Comparison of ENCODE assay signal across 30 cellular contexts in the genomic region with DNA sequence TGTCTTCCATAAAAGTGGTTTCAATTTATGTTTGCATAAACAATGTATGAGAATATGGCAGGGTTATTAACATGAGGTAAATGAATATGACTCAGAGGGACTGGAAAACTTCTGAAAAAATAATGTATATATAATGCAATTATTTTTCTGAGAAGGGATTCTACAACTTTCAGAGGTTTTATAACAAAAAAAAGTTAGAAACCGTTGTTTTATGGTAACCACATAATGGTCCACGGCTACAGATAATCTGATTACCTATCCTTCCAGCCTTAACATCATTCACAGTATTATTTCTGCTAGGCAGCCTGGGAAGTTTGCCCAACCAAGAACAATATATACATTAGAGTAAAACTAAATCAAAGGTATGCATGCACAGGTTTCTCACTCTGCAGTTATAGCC.
"Had no signal": no experiment of that assay in that cellular context is flagged by ENCODE, and none has a peak within 500 bp of the region (broad histone marks: within the 10 kb centered on the region; RNA-seq: fewer than 3 reads in every experiment).

No MANE protein-coding gene starts in this region.

- H3K36me3 ChIP-seq: adrenal gland, esophagus muscularis mucosa, gastrocnemius medialis, heart left ventricle had no signal

- H3K4me3 ChIP-seq: adrenal gland, body of pancreas, esophagus muscularis mucosa, gastrocnemius medialis, heart left ventricle had no signal

- H3K9me3 ChIP-seq: adrenal gland, body of pancreas, esophagus muscularis mucosa, gastrocnemius medialis, heart left ventricle had no signal

- H3K27ac ChIP-seq: adrenal gland, body of pancreas, esophagus muscularis mucosa, foreskin keratinocyte, gastrocnemius medialis, heart left ventricle had no signal

- ATAC-seq: activated CD4-positive, alpha-beta T cell treated with anti-CD3 and anti-CD28 coated beads for 36 hours; activated CD8-positive, alpha-beta memory T cell treated with anti-CD3 and anti-CD28 coated beads, Interleukin-2, amount 10 ng/mL, durations not matched to agents 7 days and 5 days; activated CD8-positive, alpha-beta T cell treated with anti-CD3 and anti-CD28 coated beads, Interleukin-2, amount 10 ng/mL, durations not matched to agents 7 days and 5 days; activated naive CD8-positive, alpha-beta T cell treated with anti-CD3 and anti-CD28 coated beads, Interleukin-2, amount 50 U/mL, for 24 hours; body of pancreas; effector memory CD8-positive, alpha-beta T cell; gastrocnemius medialis; heart left ventricle had no signal

- FAIRE-seq: colon had no signal

- DNase-seq: activated CD4-positive, alpha-beta memory T cell treated with anti-CD3 and anti-CD28 coated beads for 36 hours; activated CD4-positive, alpha-beta T cell treated with anti-CD3 and anti-CD28 coated beads for 36 hours; activated CD4-positive, alpha-beta T cell treated with anti-CD3 and anti-CD28 coated beads, Interleukin-2, amount 10 ng/mL, durations not matched to agents 24 days and 14 days; activated CD4-positive, CD25-positive, alpha-beta regulatory T cell; activated CD4-positive, CD25-positive, alpha-beta regulatory T cell treated with anti-CD3 and anti-CD28 coated beads, Interleukin-2, amount 50 U/mL, for 72 hours; activated CD8-positive, alpha-beta memory T cell treated with anti-CD3 and anti-CD28 coated beads, Interleukin-2, amount 10 ng/mL, durations not matched to agents 7 days and 5 days; activated CD8-positive, alpha-beta memory T cell treated with anti-CD3 and anti-CD28 coated beads, Interleukin-2, amount 50 U/mL, for 4 hours; activated CD8-positive, alpha-beta T cell treated with anti-CD3 and anti-CD28 coated beads, Interleukin-2, amount 10 ng/mL, durations not matched to agents 7 days and 5 days; activated effector memory CD4-positive, alpha-beta T cell treated with anti-CD3 and anti-CD28 coated beads, Interleukin-2, amount 50 U/mL, for 16 hours; activated naive CD4-positive, alpha-beta T cell treated with anti-CD3 and anti-CD28 coated beads for 36 hours; activated naive CD8-positive, alpha-beta T cell treated with anti-CD3 and anti-CD28 coated beads for 36 hours; activated naive CD8-positive, alpha-beta T cell treated with anti-CD3 and anti-CD28 coated beads, Interleukin-2, amount 50 U/mL, for 24 hours; activated T-cell treated with anti-CD3 and anti-CD28 coated beads, Interleukin-2, amount 50 U/mL, for 1 hour; activated T-cell treated with anti-CD3 and anti-CD28 coated beads, Interleukin-2, amount 50 U/mL, for 48 hours; adrenal gland; aorta; body of pancreas; caudate nucleus; cortex of kidney; dermis blood vessel endothelial cell; effector CD4-positive, alpha-beta T cell; effector memory CD8-positive, alpha-beta T cell; erythroblast; foreskin keratinocyte; gastrocnemius medialis; glutamatergic neuron; heart left ventricle; T-helper 2 cell had no signal

- H3K27me3 ChIP-seq: adrenal gland, body of pancreas, esophagus muscularis mucosa, gastrocnemius medialis, heart left ventricle had no signal

- H3K4me1 ChIP-seq: adrenal gland, body of pancreas, esophagus muscularis mucosa, foreskin keratinocyte, gastrocnemius medialis had no signal
